Comparison of ENCODE assay signal across 12 cellular contexts in genomic region chr4:67776746-67777145, GRCh38.
DNase-seq lines count a peak whose midpoint lies in the region; TF ChIP-seq lines count a peak whose summit lies in the region.
"Had no signal": no experiment of that assay in that cellular context is flagged by ENCODE, and none has a peak within 500 bp of the region (broad histone marks: within the 10 kb centered on the region; RNA-seq: fewer than 3 reads in every experiment).

No MANE protein-coding gene starts in this region.

- DNase-seq in DMS 273 (lab: John Stamatoyannopoulos, UW; ENCODE audit: unreplicated experiment) (peak; percentile 55), HuH-7 (ENCODE audit: low spot score) (peak; percentile 10), NCI-H82 (lab: John Stamatoyannopoulos, UW) (peak; percentile 84), iPS-NIHi11 (ENCODE audit: low spot score) (peak; percentile 17), foreskin melanocyte (no peak), erythroblast (lab: John Stamatoyannopoulos, UW) (no peak), NCI-H1930 (lab: John Stamatoyannopoulos, UW) (no peak)
- DNase-seq in activated CD8-positive, alpha-beta memory T cell treated with anti-CD3 and anti-CD28 coated beads, Interleukin-2, amount 50 U/mL, for 48 hours = no peak
- DNase-seq: CD4-positive, alpha-beta T cell; H7; Kasumi-1; NCI-H2081 had no signal

- TF ChIP-seq POLR2A in erythroblast (IDR thresholded peaks at IDR 0.05; ENCODE audit: low read length) = no peak

Comparison
In these comparisons a context has a peak if more than half of its experiments do, and no peak if none do; other contexts are left out.
1. DNase-seq: peak in DMS 273 (single experiment), HuH-7 (single experiment), NCI-H82 (single experiment) and iPS-NIHi11 (single experiment); none in foreskin melanocyte (single experiment), activated CD8-positive, alpha-beta memory T cell treated with anti-CD3 and anti-CD28 coated beads, Interleukin-2, amount 50 U/mL, for 48 hours (single experiment), erythroblast (0 of 2) and NCI-H1930 (0 of 2).